Comparison of ENCODE assay signal across 8 cellular contexts in genomic region chr16:28192811-28193529, GRCh38. TPM values are rescaled to one million over a fixed set of nuclear protein-coding genes. Genes with fewer than 3 reads are reported as not detected.
DNase-seq lines count a peak whose midpoint lies in the region; ATAC-seq and TF ChIP-seq lines count a peak whose summit lies in the region.

No MANE protein-coding gene starts in this region.

- H3K4me3 ChIP-seq in GM12865 (ENCODE audit: low read depth, low read length) = peak overlapping the region; percentile 16; the same call in 1 of the 2 replicates

- peak overlapping the region; percentile 91 for H3K27ac Mint-ChIP-seq in activated naive CD8-positive, alpha-beta T cell treated with anti-CD3 and anti-CD28 coated beads for 36 hours

- peaks cover 73% of the 10 kb centered on the region for H3K36me3 Mint-ChIP-seq in activated naive CD8-positive, alpha-beta T cell treated with anti-CD3 and anti-CD28 coated beads for 36 hours

- ATAC-seq in HG02678 (IDR thresholded peaks at IDR 0.05; ENCODE audit: unreplicated experiment) = peak; percentile 73

- peaks cover 88% of the 10 kb centered on the region for H3K4me1 Mint-ChIP-seq in activated naive CD8-positive, alpha-beta T cell treated with anti-CD3 and anti-CD28 coated beads for 36 hours

- H3K9me3 Mint-ChIP-seq in activated naive CD8-positive, alpha-beta T cell treated with anti-CD3 and anti-CD28 coated beads for 36 hours = no peaks in the 10 kb centered on the region

- peak; percentile 85 for DNase-seq in GM12865 (ENCODE audit: low read depth)
- DNase-seq in T follicular helper cell (ENCODE audit: low read depth) = peak; percentile 66
- DNase-seq in activated naive CD8-positive, alpha-beta T cell treated with anti-CD3 and anti-CD28 coated beads for 36 hours = peak; percentile 78
- peak; percentile 74 for DNase-seq in stimulated activated CD4-positive, alpha-beta T cell treated with anti-CD3 and anti-CD28 coated beads, Interleukin-1b, Interleukin-23, amount 100 ng/mL, for 48 hours
- DNase-seq in epidermal melanocyte (ENCODE audit: insufficient read length, low spot score) = no peak
- no peak for DNase-seq in midbrain (lab: John Stamatoyannopoulos, UW)
- DNase-seq in DMS79 treated with DMSO at 0.1 percent for 48 hours (lab: John Stamatoyannopoulos, UW) = no peak

- peak; percentile 34 for TF ChIP-seq CTCF in GM12865 (IDR thresholded peaks at IDR 0.05; ENCODE audit: insufficient read depth, low read depth, low read length, missing control alignments)

- H3K4me3 Mint-ChIP-seq in activated naive CD8-positive, alpha-beta T cell treated with anti-CD3 and anti-CD28 coated beads for 36 hours = peak overlapping the region; percentile 74

- no peaks in the 10 kb centered on the region for H3K27me3 Mint-ChIP-seq in activated naive CD8-positive, alpha-beta T cell treated with anti-CD3 and anti-CD28 coated beads for 36 hours

RNA-seq across cellular contexts. Expression of gene XPO6, which starts 18.8 kb away (rescaled TPM):
- 100 to 1,000 TPM; 234 to 241 TPM for total RNA-seq in activated naive CD8-positive, alpha-beta T cell treated with anti-CD3 and anti-CD28 coated beads for 36 hours

Comparison
In these comparisons a context has a peak if more than half of its experiments do, and no peak if none do; other contexts are left out.
1. DNase-seq: peak in GM12865 (single experiment), T follicular helper cell (single experiment), activated naive CD8-positive, alpha-beta T cell treated with anti-CD3 and anti-CD28 coated beads for 36 hours (single experiment) and stimulated activated CD4-positive, alpha-beta T cell treated with anti-CD3 and anti-CD28 coated beads, Interleukin-1b, Interleukin-23, amount 100 ng/mL, for 48 hours (single experiment); none in epidermal melanocyte (single experiment), midbrain (single experiment) and DMS79 treated with DMSO at 0.1 percent for 48 hours (single experiment).